8 cellular contexts compared by ENCODE assay signal in genomic region chr20:3846378-3846739, GRCh38. TPM values are rescaled to one million over a fixed set of nuclear protein-coding genes. Genes with fewer than 3 reads are reported as not detected.
A peak's percentile ranks its signal among the peaks of the same experiment; 100 is the strongest.
DNase-seq lines count a peak whose midpoint lies in the region; ATAC-seq, FAIRE-seq and TF ChIP-seq lines count a peak whose summit lies in the region.

No MANE protein-coding gene starts in this region.

- no peak for FAIRE-seq in astrocyte (lab: Jason Lieb, UNC)

- peak overlapping the region; percentile 98 for H3K4me2 ChIP-seq in astrocyte (ENCODE audit: low read length)

- no peak for ATAC-seq in activated CD4-positive, alpha-beta T cell treated with anti-CD3 and anti-CD28 coated beads for 36 hours
- no peak for ATAC-seq in HG02623 (IDR thresholded peaks at IDR 0.05; ENCODE audit: unreplicated experiment)

- peak overlapping the region; percentile 88 for H3K4me3 Mint-ChIP-seq in activated CD4-positive, alpha-beta T cell treated with anti-CD3 and anti-CD28 coated beads for 36 hours
- H3K4me3 Mint-ChIP-seq in astrocyte (ENCODE audit: unreplicated experiment) = peak overlapping the region; percentile 96

- H3K9me3 Mint-ChIP-seq in activated CD4-positive, alpha-beta T cell treated with anti-CD3 and anti-CD28 coated beads for 36 hours (ENCODE audit: low read depth) = no peaks in the 10 kb centered on the region
- no peaks in the 10 kb centered on the region for H3K9me3 Mint-ChIP-seq in astrocyte (ENCODE audit: unreplicated experiment)

- intact Hi-C loops in activated CD4-positive, alpha-beta T cell treated with anti-CD3 and anti-CD28 coated beads for 36 hours (cut with DNase I, micrococcal nuclease) = loop anchor here (1.0 to 2.0 kb wide), 8 partner anchors 26 to 169 kb away; partner anchors contain the start of genes AP5S1 (in 2 of the 2), CDC25B (in 1 of the 2), CENPB (in 1 of the 2) and PANK2 (in 1 of the 2)
- intact Hi-C loops in thyroid gland (cut with DNase I) = no loop called here

- no peak for TF ChIP-seq CTCF in astrocyte (IDR thresholded peaks at IDR 0.05; ENCODE audit: insufficient read depth, low read depth, low read length)
- TF ChIP-seq CTCF in liver (IDR thresholded peaks at IDR 0.05; ENCODE audit: low read depth, low read length, missing input control) = no peak
- TF ChIP-seq CTCF in thyroid gland (IDR thresholded peaks at IDR 0.05) = no peak

- H3K4me1 ChIP-seq in astrocyte (ENCODE audit: insufficient read depth, low read length) (peaks cover 19% of the 10 kb centered on the region), liver (ENCODE audit: control insufficient read depth in 4 of 4, insufficient read depth in 4 of 4, low read length in 3 of 4) (peaks cover 6 to 16% (median 14%) of the 10 kb centered on the region in 4 donors), thyroid gland (peaks cover 0 to 6% of the 10 kb centered on the region in 2 donors)

- H3K9ac ChIP-seq in astrocyte (ENCODE audit: low read length) (peak overlapping the region; percentile 94), liver (ENCODE audit: low read depth in 1 of 2, low read length in 2 of 2) (peak overlapping the region; percentile 82 to 95)

- CTCF ChIA-PET in activated CD4-positive, alpha-beta T cell treated with anti-CD3 and anti-CD28 coated beads for 36 hours (lab: Charles Lee) = interaction anchor here (1.3 kb wide), 1 partner anchor 59 kb away, joined by 4 read pairs; no protein-coding TSS in a partner anchor

- H2AFZ ChIP-seq in astrocyte (ENCODE audit: low read depth, low read length) = peak overlapping the region; percentile 86

- no peaks in the 10 kb centered on the region for H3K27me3 Mint-ChIP-seq in activated CD4-positive, alpha-beta T cell treated with anti-CD3 and anti-CD28 coated beads for 36 hours
- H3K27me3 Mint-ChIP-seq in astrocyte (ENCODE audit: low read depth, unreplicated experiment) = no peaks in the 10 kb centered on the region

- peak overlapping the region; percentile 78 for H3K4me3 ChIP-seq in astrocyte (ENCODE audit: insufficient read depth, low read depth, low read length)
- H3K4me3 ChIP-seq in liver (ENCODE audit: low read depth in 1 of 3, low read length in 3 of 3) = peak overlapping the region; percentile 82 to 93 (median 82)
- H3K4me3 ChIP-seq in thyroid gland (replicated peaks in 1 of 3) = peak overlapping the region; percentile 81 to 89 (median 83)

- H4K20me1 ChIP-seq in astrocyte (ENCODE audit: insufficient read depth, low read length) = peaks cover 20% of the 10 kb centered on the region

- 1% methylated on average over 22 of the region's 22 CpGs for WGBS in liver
- 0% methylated on average over 18 of the region's 22 CpGs; no CpG with 5 or more reads in 1 of the 2 donors for WGBS in thyroid gland, 2 donors

- no peaks in the 10 kb centered on the region for H3K36me3 Mint-ChIP-seq in activated CD4-positive, alpha-beta T cell treated with anti-CD3 and anti-CD28 coated beads for 36 hours (ENCODE audit: low read depth)
- peaks cover 3% of the 10 kb centered on the region for H3K36me3 Mint-ChIP-seq in astrocyte (ENCODE audit: low read depth, unreplicated experiment)

- peaks cover 22% of the 10 kb centered on the region for H3K4me1 Mint-ChIP-seq in activated CD4-positive, alpha-beta T cell treated with anti-CD3 and anti-CD28 coated beads for 36 hours
- peaks cover 16% of the 10 kb centered on the region for H3K4me1 Mint-ChIP-seq in astrocyte (ENCODE audit: low read depth, unreplicated experiment)

- H3K36me3 ChIP-seq in astrocyte (ENCODE audit: insufficient read depth, low read length) (no peaks in the 10 kb centered on the region), liver (ENCODE audit: control insufficient read depth in 4 of 4, insufficient read depth in 3 of 4, low read depth in 1 of 4, low read length in 3 of 4) (no peaks in the 10 kb centered on the region), thyroid gland (no peaks in the 10 kb centered on the region)

- H3K27ac ChIP-seq in astrocyte (ENCODE audit: low read depth, low read length) = peak overlapping the region; percentile 61
- H3K27ac ChIP-seq in liver (ENCODE audit: low read depth in 1 of 2, low read length in 2 of 2) = peak overlapping the region; percentile 87 to 94
- H3K27ac ChIP-seq in thyroid gland = peak overlapping the region; percentile 88 to 93 (median 93)

- peak overlapping the region; percentile 84 for H3K27ac Mint-ChIP-seq in activated CD4-positive, alpha-beta T cell treated with anti-CD3 and anti-CD28 coated beads for 36 hours
- H3K27ac Mint-ChIP-seq in astrocyte (ENCODE audit: unreplicated experiment) = no peak overlapping the region

- H3K27me3 ChIP-seq in astrocyte (ENCODE audit: insufficient read depth, low read length) = no peaks in the 10 kb centered on the region
- no peaks in the 10 kb centered on the region for H3K27me3 ChIP-seq in liver (ENCODE audit: control insufficient read depth in 4 of 4, insufficient read depth in 4 of 4, low read length in 3 of 4)
- no peaks in the 10 kb centered on the region for H3K27me3 ChIP-seq in thyroid gland

- TF ChIP-seq RAD21 in liver (IDR thresholded peaks at IDR 0.05) = no peak

- POLR2A ChIA-PET in activated CD4-positive, alpha-beta T cell treated with anti-CD3 and anti-CD28 coated beads for 36 hours (lab: Charles Lee) = no interaction called here

- H3K79me2 ChIP-seq in astrocyte (ENCODE audit: insufficient read depth, low read length) = peaks cover 42% of the 10 kb centered on the region

- no peak for TF ChIP-seq POLR2A in thyroid gland (IDR thresholded peaks at IDR 0.05)

- H3K9me3 ChIP-seq in astrocyte (ENCODE audit: insufficient read depth, low read depth, low read length) (no peaks in the 10 kb centered on the region), liver (ENCODE audit: control insufficient read depth in 4 of 4, low read length in 3 of 4) (no peaks in the 10 kb centered on the region), thyroid gland (no peaks in the 10 kb centered on the region)

- DNase-seq in activated CD4-positive, alpha-beta T cell treated with anti-CD3 and anti-CD28 coated beads for 36 hours = no peak
- DNase-seq in activated CD4-positive, alpha-beta T cell treated with anti-CD3 and anti-CD28 coated beads for 48 hours = no peak
- no peak for DNase-seq in astrocyte (ENCODE audit: low read depth)
- no peak for DNase-seq in thyroid gland
- no peak for DNase-seq in AG20443 (ENCODE audit: low spot score)
- no peak for DNase-seq in stimulated activated CD4-positive, alpha-beta T cell treated with anti-CD3 and anti-CD28 coated beads, Interleukin-4, amount 100 ng/mL, for 1 hour

TF ChIP-seq in liver, 16 proteins besides CTCF, POLR2A, EP300 and RAD21:
- TF ChIP-seq FOXA2 (IDR thresholded peaks at IDR 0.05) (no peak), SP1 (IDR thresholded peaks at IDR 0.05) (peak; percentile 5)
TF ChIP-seq in liver: peak in this region for 1.

RNA-seq across cellular contexts. Expression of gene MAVS, which starts 0.3 kb away (rescaled TPM):
- 10 to 100 TPM; 23.2 to 25.9 TPM for total RNA-seq in activated CD4-positive, alpha-beta T cell treated with anti-CD3 and anti-CD28 coated beads for 36 hours
- total RNA-seq in astrocyte = 38.4 and 42.1 TPM in 2 replicates
- total RNA-seq in liver = 10 to 100 TPM; 17.2 to 20.9 TPM
- 1 to 10 TPM; 4.7 to 6.5 TPM for polyA plus RNA-seq in liver
- total RNA-seq in thyroid gland = 10 to 100 TPM; 30.4 to 52.3 (median 39.0) TPM

RNA-seq across cellular contexts. Expression of gene AP5S1, which starts 26.0 kb away (rescaled TPM):
- total RNA-seq in activated CD4-positive, alpha-beta T cell treated with anti-CD3 and anti-CD28 coated beads for 36 hours = 10 to 100 TPM in 1 of 2 experiments, 1 to 10 TPM in 1; 9.1 to 11.3 TPM
- total RNA-seq in astrocyte (12.6 TPM in 2 replicates), liver (10 to 100 TPM in 1 of 2 donors, 1 to 10 TPM in 1; 9.2 to 14.5 TPM), thyroid gland (10 to 100 TPM; 16.0 to 46.3 (median 35.0) TPM)
- polyA plus RNA-seq in liver = 10 to 100 TPM in 1 of 2 donors, 1 to 10 TPM in 1; 9.1 to 13.1 TPM

RNA-seq across cellular contexts. Expression of gene PANK2, which starts 42.8 kb away (rescaled TPM):
- 10 to 100 TPM; 37.2 to 50.2 TPM for total RNA-seq in activated CD4-positive, alpha-beta T cell treated with anti-CD3 and anti-CD28 coated beads for 36 hours
- total RNA-seq in astrocyte = 51.5 and 59.3 TPM in 2 replicates
- total RNA-seq in liver = 10 to 100 TPM; 21.1 to 27.7 TPM
- 10 to 100 TPM; 10.6 to 10.8 TPM for polyA plus RNA-seq in liver
- 10 to 100 TPM; 52.3 to 63.4 (median 61.4) TPM for total RNA-seq in thyroid gland

RNA-seq across cellular contexts. Expression of gene CDC25B, which starts 50.2 kb away (rescaled TPM):
- 10 to 100 TPM; 79.8 to 96.2 TPM for total RNA-seq in activated CD4-positive, alpha-beta T cell treated with anti-CD3 and anti-CD28 coated beads for 36 hours
- total RNA-seq in astrocyte (8.5 and 8.8 TPM in 2 replicates), liver (10 to 100 TPM in 1 of 2 donors, 1 to 10 TPM in 1; 4.4 to 11.9 TPM), thyroid gland (10 to 100 TPM; 23.7 to 43.9 (median 27.8) TPM)
- 10 to 100 TPM in 1 of 2 donors, 1 to 10 TPM in 1; 6.5 to 12.9 TPM for polyA plus RNA-seq in liver

RNA-seq across cellular contexts. Expression of gene CENPB, which starts 59.8 kb away (rescaled TPM):
- 10 to 100 TPM; 46.2 to 48.3 TPM for total RNA-seq in activated CD4-positive, alpha-beta T cell treated with anti-CD3 and anti-CD28 coated beads for 36 hours
- total RNA-seq in astrocyte = 37.0 and 39.1 TPM in 2 replicates
- total RNA-seq in liver = 10 to 100 TPM; 20.3 to 30.5 TPM
- polyA plus RNA-seq in liver = 10 to 100 TPM in 1 of 2 donors, 1 to 10 TPM in 1; 4.5 to 32.4 TPM
- 10 to 100 TPM; 64.8 to 94.9 (median 80.8) TPM for total RNA-seq in thyroid gland
